ENCODE assay signal across 1 cellular context in genomic region chr2:226838758-226839555, GRCh38.
TF ChIP-seq lines count a peak whose summit lies in the region.

No MANE protein-coding gene starts in this region.

TF ChIP-seq in GM12878, 131 proteins besides CTCF, POLR2A, EP300 and RAD21 (continued from another document and continues in another):
- TF ChIP-seq TARDBP (IDR thresholded peaks at IDR 0.05; ENCODE audit: borderline replicate concordance) (no peak), STAT1 (conservative IDR thresholded peaks at IDR 0.05) (no peak), USF2 (IDR thresholded peaks at IDR 0.05; ENCODE audit: borderline replicate concordance, low read depth, low read length) (no peak), HSF1 (IDR thresholded peaks at IDR 0.05; ENCODE audit: low read depth, low read length) (no peak), ATF2 (IDR thresholded peaks at IDR 0.05; ENCODE audit: low read length) (0 out of 2 replicates have a peak, but pooled peaks have one; percentile 56), SMAD5 (IDR thresholded peaks at IDR 0.05; ENCODE audit: low read depth) (no peak), IKZF2 (IDR thresholded peaks at IDR 0.05) (no peak), POU2F2 (IDR thresholded peaks at IDR 0.05; ENCODE audit: borderline replicate concordance, low read depth, low read length) (no peak), BRCA1 (IDR thresholded peaks at IDR 0.05; ENCODE audit: low read depth, low read length) (no peak), CEBPB (IDR thresholded peaks at IDR 0.05; ENCODE audit: borderline replicate concordance in 1 of 2, low read depth in 2 of 2, low read length in 2 of 2) (0 out of 4 replicates have a peak, but pooled peaks of 1 of the 2 experiments have one; percentile 24), ASH2L (IDR thresholded peaks at IDR 0.05; ENCODE audit: borderline replicate concordance, low read depth) (no peak), FOS (IDR thresholded peaks at IDR 0.05; ENCODE audit: borderline replicate concordance, extremely low read depth, insufficient read length) (no peak), MTA2 (IDR thresholded peaks at IDR 0.05; ENCODE audit: low read depth) (peak; percentile 49; the same call in 1 of the 2 replicates), NFXL1 (IDR thresholded peaks at IDR 0.05; ENCODE audit: borderline replicate concordance) (no peak), ZSCAN29 (IDR thresholded peaks at IDR 0.05) (no peak), EGR1 (IDR thresholded peaks at IDR 0.05; ENCODE audit: borderline replicate concordance in 1 of 2, low read depth in 2 of 2, low read length in 2 of 2) (no peak), ZNF274 (IDR thresholded peaks at IDR 0.05; ENCODE audit: insufficient read depth, insufficient read length) (no peak), CEBPZ (IDR thresholded peaks at IDR 0.05; ENCODE audit: low read depth, low read length) (no peak), TCF7 (IDR thresholded peaks at IDR 0.05; ENCODE audit: borderline replicate concordance) (peak; percentile 35), HDAC2 (IDR thresholded peaks at IDR 0.05) (no peak), TCF3 (IDR thresholded peaks at IDR 0.05; ENCODE audit: borderline replicate concordance, insufficient read depth, low read depth, low read length) (no peak), RAD51 (IDR thresholded peaks at IDR 0.05) (no peak), GABPA (IDR thresholded peaks at IDR 0.05; ENCODE audit: low read depth) (no peak), LARP7 (IDR thresholded peaks at IDR 0.05) (no peak), E4F1 (IDR thresholded peaks at IDR 0.05; ENCODE audit: borderline replicate concordance, partially characterized antibody) (no peak), IRF3 (IDR thresholded peaks at IDR 0.05) (no peak), ATF7 (IDR thresholded peaks at IDR 0.05; ENCODE audit: low read depth) (peak; percentile 10; the same call in 1 of the 2 replicates), BCL3 (IDR thresholded peaks at IDR 0.05; ENCODE audit: borderline replicate concordance, insufficient read depth, low read depth, low read length, poor library complexity, severe bottlenecking) (no peak), RFX5 (IDR thresholded peaks at IDR 0.05; ENCODE audit: low read depth, low read length) (no peak), JUND (IDR thresholded peaks at IDR 0.05; ENCODE audit: low read depth, low read length) (no peak), SREBF2 (IDR thresholded peaks at IDR 0.05; ENCODE audit: low read length) (no peak), DPF2 (IDR thresholded peaks at IDR 0.05) (no peak), ZZZ3 (IDR thresholded peaks at IDR 0.05; ENCODE audit: control insufficient read depth, insufficient read length, low read depth) (no peak), ZNF207 (IDR thresholded peaks at IDR 0.05; ENCODE audit: borderline replicate concordance) (no peak), RUNX3 (IDR thresholded peaks at IDR 0.05; ENCODE audit: low read length) (no peak), ZNF687 (IDR thresholded peaks at IDR 0.05) (no peak), EED (IDR thresholded peaks at IDR 0.05; ENCODE audit: low read depth) (no peak), ZNF24 (IDR thresholded peaks at IDR 0.05) (peak; percentile 61; the same call in 1 of the 2 replicates), ZBTB33 (IDR thresholded peaks at IDR 0.05) (no peak), HDGF (IDR thresholded peaks at IDR 0.05) (no peak), CHD2 (IDR thresholded peaks at IDR 0.05; ENCODE audit: borderline replicate concordance, low read depth, low read length) (no peak), MYC (IDR thresholded peaks at IDR 0.05; ENCODE audit: insufficient read depth, insufficient read length, insufficient replicate concordance, low read length, severe bottlenecking) (no peak), YY1 (IDR thresholded peaks at IDR 0.05; ENCODE audit: low read depth, low read length) (no peak), CREB1 (IDR thresholded peaks at IDR 0.05; ENCODE audit: low read depth) (peak; percentile 65; the same call in 1 of the 2 replicates), ZNF217 (IDR thresholded peaks at IDR 0.05) (no peak), BHLHE40 (IDR thresholded peaks at IDR 0.05; ENCODE audit: borderline replicate concordance in 1 of 2, low read depth in 2 of 2, low read length in 1 of 2) (no peak), MXI1 (IDR thresholded peaks at IDR 0.05; ENCODE audit: low read depth, low read length) (0 out of 2 replicates have a peak, but pooled peaks have one; percentile 15), CBX3 (IDR thresholded peaks at IDR 0.05; ENCODE audit: borderline replicate concordance, low read depth) (no peak)
